1 cellular context compared by ENCODE assay signal in the genomic region with DNA sequence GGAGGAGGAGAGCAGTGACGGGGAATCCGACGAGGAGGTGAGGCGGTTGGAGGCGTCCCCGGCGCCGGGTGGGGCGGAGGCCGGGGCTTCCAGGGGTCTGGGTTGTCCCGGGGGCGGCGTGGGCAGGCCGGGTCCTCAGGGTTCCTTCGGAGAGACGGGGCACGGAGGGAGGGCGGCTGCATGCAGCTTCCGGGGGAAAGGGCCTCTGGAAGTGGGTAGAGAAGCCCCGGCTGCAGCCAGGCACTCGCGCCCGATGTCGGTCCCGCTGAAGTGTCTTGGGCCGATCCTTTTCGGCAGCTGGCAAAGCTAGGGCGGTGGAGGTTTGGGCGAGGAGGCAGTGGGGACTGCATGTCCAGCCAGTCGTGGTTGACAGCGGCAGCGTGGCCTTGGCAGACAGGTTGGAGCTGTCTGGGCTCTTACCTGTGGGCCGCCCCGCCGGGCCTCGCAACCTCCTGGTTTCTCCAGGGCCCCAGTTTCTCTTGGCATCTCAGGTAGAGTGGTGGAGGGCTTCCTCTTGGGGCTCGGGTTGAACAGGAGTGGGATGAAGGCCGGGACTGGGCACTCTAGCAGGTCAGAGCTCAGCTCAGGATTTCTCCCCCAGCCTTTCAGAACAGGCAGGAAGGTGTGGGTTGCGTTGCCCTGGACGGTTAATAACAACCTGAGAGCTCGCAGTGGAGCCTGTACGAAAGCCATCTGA.
TF ChIP-seq lines count a peak whose summit lies in the region.

No MANE protein-coding gene starts in this region.

TF ChIP-seq in liver, 16 proteins besides CTCF, POLR2A, EP300 and RAD21 (continued from another document):
- TF ChIP-seq, protein P1, sequence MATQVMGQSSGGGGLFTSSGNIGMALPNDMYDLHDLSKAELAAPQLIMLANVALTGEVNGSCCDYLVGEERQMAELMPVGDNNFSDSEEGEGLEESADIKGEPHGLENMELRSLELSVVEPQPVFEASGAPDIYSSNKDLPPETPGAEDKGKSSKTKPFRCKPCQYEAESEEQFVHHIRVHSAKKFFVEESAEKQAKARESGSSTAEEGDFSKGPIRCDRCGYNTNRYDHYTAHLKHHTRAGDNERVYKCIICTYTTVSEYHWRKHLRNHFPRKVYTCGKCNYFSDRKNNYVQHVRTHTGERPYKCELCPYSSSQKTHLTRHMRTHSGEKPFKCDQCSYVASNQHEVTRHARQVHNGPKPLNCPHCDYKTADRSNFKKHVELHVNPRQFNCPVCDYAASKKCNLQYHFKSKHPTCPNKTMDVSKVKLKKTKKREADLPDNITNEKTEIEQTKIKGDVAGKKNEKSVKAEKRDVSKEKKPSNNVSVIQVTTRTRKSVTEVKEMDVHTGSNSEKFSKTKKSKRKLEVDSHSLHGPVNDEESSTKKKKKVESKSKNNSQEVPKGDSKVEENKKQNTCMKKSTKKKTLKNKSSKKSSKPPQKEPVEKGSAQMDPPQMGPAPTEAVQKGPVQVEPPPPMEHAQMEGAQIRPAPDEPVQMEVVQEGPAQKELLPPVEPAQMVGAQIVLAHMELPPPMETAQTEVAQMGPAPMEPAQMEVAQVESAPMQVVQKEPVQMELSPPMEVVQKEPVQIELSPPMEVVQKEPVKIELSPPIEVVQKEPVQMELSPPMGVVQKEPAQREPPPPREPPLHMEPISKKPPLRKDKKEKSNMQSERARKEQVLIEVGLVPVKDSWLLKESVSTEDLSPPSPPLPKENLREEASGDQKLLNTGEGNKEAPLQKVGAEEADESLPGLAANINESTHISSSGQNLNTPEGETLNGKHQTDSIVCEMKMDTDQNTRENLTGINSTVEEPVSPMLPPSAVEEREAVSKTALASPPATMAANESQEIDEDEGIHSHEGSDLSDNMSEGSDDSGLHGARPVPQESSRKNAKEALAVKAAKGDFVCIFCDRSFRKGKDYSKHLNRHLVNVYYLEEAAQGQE (IDR thresholded peaks at IDR 0.05): no peak
- TF ChIP-seq FOXA2 (IDR thresholded peaks at IDR 0.05) (no peak), JUND (IDR thresholded peaks at IDR 0.05) (no peak), EGR1 (IDR thresholded peaks at IDR 0.05; ENCODE audit: low read depth in 2 of 2) (no peak)
- TF ChIP-seq, protein P2, sequence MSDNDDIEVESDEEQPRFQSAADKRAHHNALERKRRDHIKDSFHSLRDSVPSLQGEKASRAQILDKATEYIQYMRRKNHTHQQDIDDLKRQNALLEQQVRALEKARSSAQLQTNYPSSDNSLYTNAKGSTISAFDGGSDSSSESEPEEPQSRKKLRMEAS (IDR thresholded peaks at IDR 0.05): no peak
TF ChIP-seq in liver: peak in this region for 0.
